In genomic region chr19:54390942-54391577, GRCh38 we compare ENCODE assay signal across 8 cellular contexts. TPM values are rescaled to one million over a fixed set of nuclear protein-coding genes. Genes with fewer than 3 reads are reported as not detected.
DNase-seq lines count a peak whose midpoint lies in the region; ATAC-seq and TF ChIP-seq lines count a peak whose summit lies in the region.

No MANE protein-coding gene starts in this region.

- H3K27me3 ChIP-seq in WERI-Rb-1 (ENCODE audit: insufficient read depth, low read depth, severe bottlenecking): peaks cover 65% of the 10 kb centered on the region

- peak; percentile 66 for TF ChIP-seq CTCF in WERI-Rb-1 (IDR thresholded peaks at IDR 0.05; ENCODE audit: low read depth, low read length)

- H3K27ac ChIP-seq in WERI-Rb-1: no peak overlapping the region

- no peak overlapping the region for H3K4me3 ChIP-seq in WERI-Rb-1 (ENCODE audit: low read depth, low read length)

- no peaks in the 10 kb centered on the region for H3K36me3 ChIP-seq in WERI-Rb-1

- peak; percentile 23 to 75 (median 30) for DNase-seq in NCI-H1417 (lab: John Stamatoyannopoulos, UW)
- DNase-seq in NCI-H1417 treated with DMSO at 0.1 percent for 48 hours (lab: John Stamatoyannopoulos, UW): no peak
- DNase-seq in NCI-H1105 treated with DMSO at 0.1 percent for 48 hours (lab: John Stamatoyannopoulos, UW): peak; percentile 70
- DNase-seq in WERI-Rb-1: peak; percentile 55
- DNase-seq in central memory CD4-positive, alpha-beta T cell: peak; percentile 64
- DNase-seq in left lobe of liver (ENCODE audit: low spot score): no peak
- peak in 2 of 3 donors; percentile 44 to 71 for DNase-seq in stimulated activated CD4-positive, alpha-beta T cell treated with anti-CD3 and anti-CD28 coated beads, TNF-alpha, amount 100 ng/mL, for 48 hours (ENCODE audit: low read depth in 3 of 3)

- ATAC-seq in left lobe of liver (peak; percentile 74), GM21515 (IDR thresholded peaks at IDR 0.05; ENCODE audit: unreplicated experiment) (no peak)

- no peaks in the 10 kb centered on the region for H3K9me3 ChIP-seq in WERI-Rb-1 (ENCODE audit: severe bottlenecking)

RNA-seq across cellular contexts. Expression of gene TTYH1, which starts 24.2 kb away (rescaled TPM):
- total RNA-seq in left lobe of liver: 0.33 TPM

RNA-seq across cellular contexts. Expression of gene LAIR1, which starts 26.3 kb away (rescaled TPM):
- 3.1 TPM for total RNA-seq in left lobe of liver

RNA-seq across cellular contexts. Expression of gene LILRA4, which starts 52.1 kb away (rescaled TPM):
- not detected for total RNA-seq in left lobe of liver

RNA-seq across cellular contexts. Expression of gene LENG8, which starts 57.9 kb away (rescaled TPM):
- 57.8 TPM for total RNA-seq in left lobe of liver

Comparison
In these comparisons a context has a peak if more than half of its experiments do, and no peak if none do; other contexts are left out.
1. DNase-seq: peak in NCI-H1417 (3 of 3), NCI-H1105 treated with DMSO at 0.1 percent for 48 hours (single experiment), WERI-Rb-1 (single experiment), central memory CD4-positive, alpha-beta T cell (single experiment) and stimulated activated CD4-positive, alpha-beta T cell treated with anti-CD3 and anti-CD28 coated beads, TNF-alpha, amount 100 ng/mL, for 48 hours (2 of 3); none in NCI-H1417 treated with DMSO at 0.1 percent for 48 hours (single experiment) and left lobe of liver (single experiment).